Comparison of ENCODE assay signal across 1 cellular context in genomic region chr5:181203842-181204560, GRCh38.
TF ChIP-seq lines count a peak whose summit lies in the region.

No MANE protein-coding gene starts in this region.

TF ChIP-seq in HEK293, 187 proteins besides CTCF, POLR2A, EP300 and RAD21 (continued from another document):
- TF ChIP-seq PRDM10 (tag by site-specific recombination; IDR thresholded peaks at IDR 0.05) (peak; percentile 80), ZEB2 (tag by site-specific recombination; IDR thresholded peaks at IDR 0.05) (peak; percentile 63), ZIC2 (tag by site-specific recombination; IDR thresholded peaks at IDR 0.05) (peak; percentile 29; the same call in 1 of the 2 replicates), ZXDB (tag by site-specific recombination; IDR thresholded peaks at IDR 0.05) (peak; percentile 96), ZNF449 (tag by site-specific recombination; IDR thresholded peaks at IDR 0.05) (peak; percentile 34; the same call in 1 of the 2 replicates), GLIS2 (tag by site-specific recombination; IDR thresholded peaks at IDR 0.05) (peak; percentile 72), ZNF837 (tag by site-specific recombination; IDR thresholded peaks at IDR 0.05) (no peak), GLIS1 (tag by site-specific recombination; IDR thresholded peaks at IDR 0.05) (peak; percentile 55), ZBTB20 (tag by site-specific recombination; IDR thresholded peaks at IDR 0.05) (peak; percentile 97), ZNF529 (tag by site-specific recombination; IDR thresholded peaks at IDR 0.05; ENCODE audit: insufficient replicate concordance) (no peak), ZBTB11 (tag by site-specific recombination; conservative IDR thresholded peaks at IDR 0.05; ENCODE audit: low read depth) (0 out of 2 replicates have a peak, but pooled peaks have one; percentile 13), ZNF133 (tag by site-specific recombination; IDR thresholded peaks at IDR 0.05) (no peak), ZBTB17 (tag by site-specific recombination; IDR thresholded peaks at IDR 0.05) (peak; percentile 81), GLI4 (tag by site-specific recombination; IDR thresholded peaks at IDR 0.05) (no peak), ZFP37 (tag by site-specific recombination; IDR thresholded peaks at IDR 0.05) (peak; percentile 59; the same call in 1 of the 2 replicates), IKZF3 (tag by site-specific recombination; IDR thresholded peaks at IDR 0.05) (peak; percentile 54; the same call in 1 of the 2 replicates), ZNF341 (tag by site-specific recombination; IDR thresholded peaks at IDR 0.05; ENCODE audit: low read depth) (peak; percentile 98), KLF10 (tag by site-specific recombination; IDR thresholded peaks at IDR 0.05) (0 out of 2 replicates have a peak, but pooled peaks have one; percentile 39), REPIN1 (tag by site-specific recombination; IDR thresholded peaks at IDR 0.05; ENCODE audit: low read depth) (no peak), ZNF398 (tag by site-specific recombination; IDR thresholded peaks at IDR 0.05) (peak; percentile 79; the same call in 1 of the 2 replicates), PATZ1 (tag by site-specific recombination; IDR thresholded peaks at IDR 0.05) (peak; percentile 66), PRDM2 (tag by site-specific recombination; IDR thresholded peaks at IDR 0.05; ENCODE audit: borderline replicate concordance) (no peak), SCRT2 (tag by site-specific recombination; IDR thresholded peaks at IDR 0.05) (peak; percentile 49)
TF ChIP-seq in HEK293: peak in this region for 26.
